ENCODE assay signal across 22 cellular contexts in genomic region chr1:35115459-35116383, GRCh38. TPM values are rescaled to one million over a fixed set of nuclear protein-coding genes. Genes with fewer than 3 reads are reported as not detected.
DNase-seq lines count a peak whose midpoint lies in the region; ATAC-seq and TF ChIP-seq lines count a peak whose summit lies in the region.
"Had no signal": no experiment of that assay in that cellular context is flagged by ENCODE, and none has a peak within 500 bp of the region (broad histone marks: within the 10 kb centered on the region; RNA-seq: fewer than 3 reads in every experiment).

No MANE protein-coding gene starts in this region.

- intact Hi-C loops in activated CD8-positive, alpha-beta T cell treated with anti-CD3 and anti-CD28 coated beads for 36 hours (cut with micrococcal nuclease): no loop called here
- intact Hi-C loops in left cardiac atrium (cut with DNase I): no loop called here

- TF ChIP-seq RAD21 in Ishikawa (IDR thresholded peaks at IDR 0.05; ENCODE audit: low read depth): no peak

- H3K9me3 Mint-ChIP-seq in activated CD8-positive, alpha-beta T cell treated with anti-CD3 and anti-CD28 coated beads, Interleukin-2, amount 10 ng/mL, durations not matched to agents 7 days and 5 days (ENCODE audit: insufficient read depth): no peaks in the 10 kb centered on the region
- H3K9me3 Mint-ChIP-seq in activated CD8-positive, alpha-beta T cell treated with anti-CD3 and anti-CD28 coated beads for 36 hours: no peaks in the 10 kb centered on the region
- no peaks in the 10 kb centered on the region for H3K9me3 Mint-ChIP-seq in osteocyte (ENCODE audit: unreplicated experiment)

- DNase-seq in activated CD8-positive, alpha-beta T cell treated with anti-CD3 and anti-CD28 coated beads, Interleukin-2, amount 10 ng/mL, durations not matched to agents 7 days and 5 days: peak; percentile 28
- no peak for DNase-seq in activated CD8-positive, alpha-beta T cell treated with anti-CD3 and anti-CD28 coated beads for 36 hours
- DNase-seq in choroid plexus epithelial cell (ENCODE audit: low read depth) (peak; percentile 34), osteocyte (ENCODE audit: extremely low spot score, unreplicated experiment) (no peak), NCI-H1092 treated with DMSO at 0.1 percent for 48 hours (lab: John Stamatoyannopoulos, UW) (no peak), left cardiac atrium (no peak), GM10266 (ENCODE audit: extremely low spot score) (no peak)
- DNase-seq: activated CD4-positive, alpha-beta T cell treated with anti-CD3 and anti-CD28 coated beads for 48 hours; activated effector memory CD4-positive, alpha-beta T cell treated with Interleukin-2 at 50 U/mL for 16 hours; AML-193; DMS53; GF-D8; GM23248; kidney glomerular epithelial cell; NCI-H1694 treated with DMSO at 0.1 percent for 48 hours; psoas muscle; small intestine; stimulated activated CD4-positive, alpha-beta T cell treated with anti-CD3 and anti-CD28 coated beads, Interleukin-2, amount 100 ng/mL, for 24 hours; T-helper 17 cell had no signal

- no peak overlapping the region for H3K4me3 Mint-ChIP-seq in activated CD8-positive, alpha-beta T cell treated with anti-CD3 and anti-CD28 coated beads, Interleukin-2, amount 10 ng/mL, durations not matched to agents 7 days and 5 days
- H3K4me3 Mint-ChIP-seq in activated CD8-positive, alpha-beta T cell treated with anti-CD3 and anti-CD28 coated beads for 36 hours: no peak overlapping the region
- H3K4me3 Mint-ChIP-seq in osteocyte (ENCODE audit: unreplicated experiment): no peak overlapping the region
- H3K4me3 Mint-ChIP-seq: T-helper 17 cell had no signal

- H3K4me1 Mint-ChIP-seq in activated CD8-positive, alpha-beta T cell treated with anti-CD3 and anti-CD28 coated beads, Interleukin-2, amount 10 ng/mL, durations not matched to agents 7 days and 5 days (ENCODE audit: low read depth): peaks cover 11% of the 10 kb centered on the region
- H3K4me1 Mint-ChIP-seq in activated CD8-positive, alpha-beta T cell treated with anti-CD3 and anti-CD28 coated beads for 36 hours (ENCODE audit: low read depth): peaks cover 6% of the 10 kb centered on the region
- H3K4me1 Mint-ChIP-seq in osteocyte (ENCODE audit: unreplicated experiment): peaks cover 31% of the 10 kb centered on the region

- TF ChIP-seq CTCF in activated CD8-positive, alpha-beta T cell treated with anti-CD3 and anti-CD28 coated beads for 36 hours (IDR thresholded peaks at IDR 0.05): no peak
- TF ChIP-seq CTCF in choroid plexus epithelial cell (conservative IDR thresholded peaks at IDR 0.05; ENCODE audit: low read depth, low read length) (no peak), osteocyte (IDR thresholded peaks at IDR 0.05) (no peak), GM10266 (IDR thresholded peaks at IDR 0.05; ENCODE audit: control insufficient read depth, insufficient read depth, low read depth, missing control alignments) (no peak)

- TF ChIP-seq EP300 in Ishikawa (IDR thresholded peaks at IDR 0.05; ENCODE audit: borderline replicate concordance): no peak

- no peaks in the 10 kb centered on the region for H3K27me3 Mint-ChIP-seq in activated CD8-positive, alpha-beta T cell treated with anti-CD3 and anti-CD28 coated beads, Interleukin-2, amount 10 ng/mL, durations not matched to agents 7 days and 5 days (ENCODE audit: low read depth)
- H3K27me3 Mint-ChIP-seq in activated CD8-positive, alpha-beta T cell treated with anti-CD3 and anti-CD28 coated beads for 36 hours: peaks cover 6% of the 10 kb centered on the region
- no peaks in the 10 kb centered on the region for H3K27me3 Mint-ChIP-seq in osteocyte (ENCODE audit: unreplicated experiment)

- peaks cover 21% of the 10 kb centered on the region for H3K36me3 Mint-ChIP-seq in activated CD8-positive, alpha-beta T cell treated with anti-CD3 and anti-CD28 coated beads, Interleukin-2, amount 10 ng/mL, durations not matched to agents 7 days and 5 days (ENCODE audit: low read depth)
- peaks cover 12% of the 10 kb centered on the region for H3K36me3 Mint-ChIP-seq in activated CD8-positive, alpha-beta T cell treated with anti-CD3 and anti-CD28 coated beads for 36 hours (ENCODE audit: low read depth)
- H3K36me3 Mint-ChIP-seq in osteocyte (ENCODE audit: unreplicated experiment): peaks cover 14% of the 10 kb centered on the region

- CTCF ChIA-PET in activated CD8-positive, alpha-beta T cell treated with anti-CD3 and anti-CD28 coated beads, Interleukin-2, amount 10 ng/mL, durations not matched to agents 7 days and 5 days (lab: Charles Lee): no interaction called here
- CTCF ChIA-PET in activated CD8-positive, alpha-beta T cell treated with anti-CD3 and anti-CD28 coated beads for 36 hours (lab: Charles Lee): no interaction called here

- no peak overlapping the region for H3K27ac Mint-ChIP-seq in activated CD8-positive, alpha-beta T cell treated with anti-CD3 and anti-CD28 coated beads, Interleukin-2, amount 10 ng/mL, durations not matched to agents 7 days and 5 days
- H3K27ac Mint-ChIP-seq in activated CD8-positive, alpha-beta T cell treated with anti-CD3 and anti-CD28 coated beads for 36 hours: no peak overlapping the region
- H3K27ac Mint-ChIP-seq in osteocyte (ENCODE audit: unreplicated experiment): peak overlapping the region; percentile 54
- H3K27ac Mint-ChIP-seq: T-helper 17 cell had no signal

- H3K4me3 ChIP-seq in choroid plexus epithelial cell (ENCODE audit: low read depth, low read length): no peak overlapping the region
- H3K4me3 ChIP-seq: breast epithelium, GM23248, psoas muscle, suprapubic skin had no signal

- POLR2A ChIA-PET in activated CD8-positive, alpha-beta T cell treated with anti-CD3 and anti-CD28 coated beads, Interleukin-2, amount 10 ng/mL, durations not matched to agents 7 days and 5 days (lab: Charles Lee): no interaction called here
- POLR2A ChIA-PET in activated CD8-positive, alpha-beta T cell treated with anti-CD3 and anti-CD28 coated beads for 36 hours (lab: Charles Lee): no interaction called here

- ATAC-seq in activated CD8-positive, alpha-beta T cell treated with anti-CD3 and anti-CD28 coated beads, Interleukin-2, amount 10 ng/mL, durations not matched to agents 7 days and 5 days: no peak
- ATAC-seq in activated CD8-positive, alpha-beta T cell treated with anti-CD3 and anti-CD28 coated beads for 36 hours: no peak
- ATAC-seq in left cardiac atrium: no peak
- ATAC-seq: psoas muscle, T-helper 17 cell had no signal

TF ChIP-seq in Ishikawa, 13 proteins besides CTCF, POLR2A, EP300 and RAD21:
- TF ChIP-seq TEAD4 (IDR thresholded peaks at IDR 0.05) (no peak), TAF1 (IDR thresholded peaks at IDR 0.05; ENCODE audit: low read depth) (no peak), YY1 (IDR thresholded peaks at IDR 0.05; ENCODE audit: low read depth) (no peak), MAX (IDR thresholded peaks at IDR 0.05) (no peak), CREB1 (IDR thresholded peaks at IDR 0.05; ENCODE audit: low read depth) (no peak), EGR1 (IDR thresholded peaks at IDR 0.05) (no peak), NFIC (IDR thresholded peaks at IDR 0.05) (0 out of 2 replicates have a peak, but pooled peaks have one; percentile 11)

RNA-seq across cellular contexts. Expression of gene ZMYM1, which starts 36.5 kb away (rescaled TPM):
- total RNA-seq in activated CD8-positive, alpha-beta T cell treated with anti-CD3 and anti-CD28 coated beads, Interleukin-2, amount 10 ng/mL, durations not matched to agents 7 days and 5 days: 10 to 100 TPM; 19.6 to 21.4 TPM
- 1 to 10 TPM; 6.8 to 8.9 TPM for total RNA-seq in activated CD8-positive, alpha-beta T cell treated with anti-CD3 and anti-CD28 coated beads for 36 hours
- total RNA-seq in osteocyte (16.9 and 17.2 TPM in 2 replicates), left cardiac atrium (1 to 10 TPM; 6.9 to 7.5 TPM)

Comparison
In these comparisons a context has a peak if more than half of its experiments do, and no peak if none do; other contexts are left out.
1. DNase-seq: peak in activated CD8-positive, alpha-beta T cell treated with anti-CD3 and anti-CD28 coated beads, Interleukin-2, amount 10 ng/mL, durations not matched to agents 7 days and 5 days (single experiment) and choroid plexus epithelial cell (single experiment); none in activated CD8-positive, alpha-beta T cell treated with anti-CD3 and anti-CD28 coated beads for 36 hours (single experiment), osteocyte (single experiment), NCI-H1092 treated with DMSO at 0.1 percent for 48 hours (single experiment), left cardiac atrium (single experiment) and GM10266 (single experiment).